Comparison of ENCODE assay signal across 8 cellular contexts in the genomic region with DNA sequence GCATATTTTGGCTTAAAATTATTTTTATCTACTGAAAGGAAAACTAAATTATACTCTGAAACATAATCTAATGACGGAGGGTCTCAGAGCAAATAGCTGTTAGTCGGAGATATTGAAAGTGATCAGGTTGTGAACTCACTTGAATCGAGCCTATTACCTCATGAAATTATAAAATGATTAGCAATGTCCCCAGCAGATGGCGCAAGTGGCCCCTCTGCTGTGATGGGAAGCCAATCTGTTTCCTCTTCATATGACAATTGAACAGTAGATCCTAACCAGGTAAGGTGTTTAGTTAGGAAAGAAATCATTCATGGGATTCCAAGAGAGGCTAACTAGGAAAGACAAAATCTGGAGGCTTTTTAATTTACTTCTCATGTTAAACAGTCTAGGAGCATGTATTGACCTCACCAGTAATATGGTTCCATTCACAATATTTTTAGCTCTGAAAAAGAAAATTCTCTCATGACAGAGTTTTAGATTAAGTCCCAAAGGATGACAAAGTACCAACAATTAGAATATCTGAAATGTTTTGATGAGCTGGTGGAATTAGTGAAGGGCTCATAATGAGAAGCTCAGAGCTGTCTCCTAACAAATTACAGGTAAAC. TPM values are rescaled to one million over a fixed set of nuclear protein-coding genes. Genes with fewer than 3 reads are reported as not detected.
DNase-seq lines count a peak whose midpoint lies in the region; ATAC-seq, FAIRE-seq and TF ChIP-seq lines count a peak whose summit lies in the region.

No MANE protein-coding gene starts in this region.

- DNase-seq in AG04449 (ENCODE audit: low read depth, low spot score), result no peak
- peak; percentile 59 for DNase-seq in GM19239 (ENCODE audit: insufficient read length, low spot score)
- DNase-seq in NCI-H1930 (lab: John Stamatoyannopoulos, UW), result peak; percentile 21
- DNase-seq in T-helper 9 cell, result peak; percentile 76
- peak in 46 of 58 donors; percentile 1 to 86 (median 28) for DNase-seq in anterior cingulate cortex (lab: John Stamatoyannopoulos, UW)
- peak; percentile 88 for DNase-seq in right atrium auricular region (ENCODE audit: low spot score)
- DNase-seq in gastrocnemius medialis, result peak; percentile 45 to 67

- no peaks in the 10 kb centered on the region for H3K9me3 ChIP-seq in right atrium auricular region
- H3K9me3 ChIP-seq in gastrocnemius medialis, result no peaks in the 10 kb centered on the region

- CTCF ChIA-PET in AG04449 (lab: Yijun Ruan, JAX), result interaction anchor here (0.6 to 21.7 kb wide), 41 partner anchors 9 to 664 kb away, joined by 3 to 809 read pairs (median 4); a partner anchor contains a TSS

- H3K4me1 ChIP-seq in right atrium auricular region, result no peaks in the 10 kb centered on the region
- H3K4me1 ChIP-seq in gastrocnemius medialis, result peaks cover 0 to 2% of the 10 kb centered on the region in 2 donors

- ATAC-seq in gastrocnemius medialis (peak; percentile 87), GM19395 (IDR thresholded peaks at IDR 0.05; ENCODE audit: unreplicated experiment) (no peak)

- H3K4me3 ChIP-seq in AG04449 (ENCODE audit: low read depth, low read length) (no peak overlapping the region), right atrium auricular region (no peak overlapping the region), gastrocnemius medialis (no peak overlapping the region)

- H3K27ac ChIP-seq in right atrium auricular region, result no peak overlapping the region
- H3K27ac ChIP-seq in gastrocnemius medialis, result peak overlapping the region in 3 of 4 donors; percentile 41 to 44 (median 44)

- POLR2A ChIA-PET in AG04449 (lab: Yijun Ruan, JAX), result interaction anchor here (1.2 kb wide), 1 partner anchor 11 kb away, joined by 3 read pairs; no protein-coding TSS in a partner anchor

- H3K36me3 ChIP-seq in right atrium auricular region, result no peaks in the 10 kb centered on the region
- no peaks in the 10 kb centered on the region for H3K36me3 ChIP-seq in gastrocnemius medialis

- TF ChIP-seq POLR2A in gastrocnemius medialis (IDR thresholded peaks at IDR 0.05), result no peak

- peak; percentile 70 for TF ChIP-seq CTCF in AG04449 (IDR thresholded peaks at IDR 0.05; ENCODE audit: insufficient read depth, low read length, missing control alignments)
- peak; percentile 77 to 88 for TF ChIP-seq CTCF in right atrium auricular region (IDR thresholded peaks at IDR 0.05)
- peak; percentile 80 to 90 (median 85) for TF ChIP-seq CTCF in gastrocnemius medialis (IDR thresholded peaks at IDR 0.05 in 4 of 5, conservative IDR thresholded peaks at IDR 0.05 in 1 of 5)

- peak; percentile 84 for FAIRE-seq in GM19239 (lab: Jason Lieb, UNC)

- in situ Hi-C loops in gastrocnemius medialis (cut with MboI; ENCODE audit: low sequenced_read_pairs in 4 of 4), result loop anchor here in 3 of 4 donors (5.0 to 10.0 kb wide), 3 partner anchors 57 to 107 kb away; no protein-coding TSS in a partner anchor

- H3K27me3 ChIP-seq in right atrium auricular region (no peaks in the 10 kb centered on the region), gastrocnemius medialis (no peaks in the 10 kb centered on the region)

- intact Hi-C loops in gastrocnemius medialis (cut with DNase I; ENCODE audit: low total_unique reads), result loop anchor here (1.0 kb wide), 2 partner anchors 57 to 101 kb away; no protein-coding TSS in a partner anchor

RNA-seq across cellular contexts. Expression of a gene that starts 29.9 kb away (rescaled TPM):
- 10 to 100 TPM; 18.7 to 28.9 TPM for total RNA-seq in right atrium auricular region
- total RNA-seq in gastrocnemius medialis, result 10 to 100 TPM; 11.0 to 33.6 (median 24.8) TPM

RNA-seq across cellular contexts. Expression of a gene that starts 43.3 kb away (rescaled TPM):
- total RNA-seq in right atrium auricular region (10 to 100 TPM; 20.2 to 22.9 TPM), gastrocnemius medialis (100 to 1,000 TPM; 245 to 391 (median 274) TPM)

Comparison
In these comparisons a context has a peak if more than half of its experiments do, and no peak if none do; other contexts are left out.
1. H3K27ac ChIP-seq: peak in gastrocnemius medialis (3 of 4); none in right atrium auricular region (0 of 2).
2. RNA of a gene that starts 43.3 kb away (total RNA-seq): 245 to 391 TPM in gastrocnemius medialis; 20.2 to 22.9 TPM in right atrium auricular region; every median in the first group is over 10 times any median in the second.
3. Peak in every context shown above with its lines, with median percentiles within 50 percentile points of each other: CTCF ChIP-seq.